In genomic region chr3:117622130-117622841, GRCh38 we compare ENCODE assay signal across 12 cellular contexts.
DNase-seq lines count a peak whose midpoint lies in the region; TF ChIP-seq lines count a peak whose summit lies in the region.
"Had no signal": no experiment of that assay in that cellular context is flagged by ENCODE, and none has a peak within 500 bp of the region (broad histone marks: within the 10 kb centered on the region; RNA-seq: fewer than 3 reads in every experiment).

No MANE protein-coding gene starts in this region.

- H3K4me1 Mint-ChIP-seq in activated T-cell treated with anti-CD3 and anti-CD28 coated beads, Interleukin-2, amount 50 U/mL, for 24 hours (ENCODE audit: low read depth) = no peaks in the 10 kb centered on the region

- no peak for TF ChIP-seq EP300 in tibial nerve (IDR thresholded peaks at IDR 0.05)

- no peaks in the 10 kb centered on the region for H3K36me3 ChIP-seq in brain microvascular endothelial cell (replicated peaks)
- H3K36me3 ChIP-seq in WERI-Rb-1 = no peaks in the 10 kb centered on the region
- no peaks in the 10 kb centered on the region for H3K36me3 ChIP-seq in tibial nerve
- H3K36me3 ChIP-seq: neutrophil had no signal

- no peak overlapping the region for H3K4me3 Mint-ChIP-seq in activated T-cell treated with anti-CD3 and anti-CD28 coated beads, Interleukin-2, amount 50 U/mL, for 24 hours

- H3K27ac ChIP-seq in brain microvascular endothelial cell (no peak overlapping the region), WERI-Rb-1 (no peak overlapping the region), tibial nerve (no peak overlapping the region)
- H3K27ac ChIP-seq: neutrophil, PC-9 had no signal

- H3K27ac Mint-ChIP-seq in activated T-cell treated with anti-CD3 and anti-CD28 coated beads, Interleukin-2, amount 50 U/mL, for 24 hours = no peak overlapping the region

- H3K27me3 ChIP-seq in brain microvascular endothelial cell (replicated peaks) = no peaks in the 10 kb centered on the region
- H3K27me3 ChIP-seq in WERI-Rb-1 (ENCODE audit: insufficient read depth, low read depth, severe bottlenecking) = peaks cover 26% of the 10 kb centered on the region
- H3K27me3 ChIP-seq in tibial nerve = no peaks in the 10 kb centered on the region
- H3K27me3 ChIP-seq: neutrophil had no signal

- H3K9me3 Mint-ChIP-seq in activated T-cell treated with anti-CD3 and anti-CD28 coated beads, Interleukin-2, amount 50 U/mL, for 24 hours = peaks cover 3% of the 10 kb centered on the region

- 69 to 80% methylated on average over 5 of the region's 5 CpGs for WGBS in tibial nerve, 2 donors

- no peaks in the 10 kb centered on the region for H3K9me3 ChIP-seq in WERI-Rb-1 (ENCODE audit: severe bottlenecking)
- no peaks in the 10 kb centered on the region for H3K9me3 ChIP-seq in tibial nerve
- H3K9me3 ChIP-seq: neutrophil had no signal

- H3K36me3 Mint-ChIP-seq in activated T-cell treated with anti-CD3 and anti-CD28 coated beads, Interleukin-2, amount 50 U/mL, for 24 hours (ENCODE audit: low read depth) = no peaks in the 10 kb centered on the region

- peak; percentile 25 for DNase-seq in AG09319 (ENCODE audit: extremely low read depth, low read depth)
- DNase-seq in HS-27A (ENCODE audit: low read depth) = peak; percentile 56
- DNase-seq in brain microvascular endothelial cell = peak; percentile 48
- DNase-seq in kidney tubule cell (ENCODE audit: low spot score) = peak; percentile 95
- no peak for DNase-seq in NCI-H2196 (lab: John Stamatoyannopoulos, UW; ENCODE audit: unreplicated experiment)
- no peak for DNase-seq in WERI-Rb-1
- no peak for DNase-seq in activated T-cell treated with anti-CD3 and anti-CD28 coated beads, Interleukin-2, amount 50 U/mL, for 24 hours
- DNase-seq in tibial nerve (ENCODE audit: low spot score in 2 of 2) = no peak
- DNase-seq: DMS 273 treated with DMSO at 0.1 percent for 48 hours, GOT3, PC-9 had no signal

- H3K4me3 ChIP-seq in brain microvascular endothelial cell (ENCODE audit: low read depth, low read length) = no peak overlapping the region
- H3K4me3 ChIP-seq in WERI-Rb-1 (ENCODE audit: low read depth, low read length) = no peak overlapping the region
- H3K4me3 ChIP-seq in tibial nerve = no peak overlapping the region
- H3K4me3 ChIP-seq: PC-9 had no signal

- no peak for TF ChIP-seq CTCF in AG09319 (IDR thresholded peaks at IDR 0.05; ENCODE audit: low read depth, low read length)
- no peak for TF ChIP-seq CTCF in brain microvascular endothelial cell (IDR thresholded peaks at IDR 0.05; ENCODE audit: low read depth, low read length, missing control alignments)
- no peak for TF ChIP-seq CTCF in WERI-Rb-1 (IDR thresholded peaks at IDR 0.05; ENCODE audit: low read depth, low read length)
- TF ChIP-seq CTCF in tibial nerve (IDR thresholded peaks at IDR 0.05) = no peak

- no peaks in the 10 kb centered on the region for H3K27me3 Mint-ChIP-seq in activated T-cell treated with anti-CD3 and anti-CD28 coated beads, Interleukin-2, amount 50 U/mL, for 24 hours

- TF ChIP-seq POLR2A in tibial nerve (IDR thresholded peaks at IDR 0.05) = no peak

- no peaks in the 10 kb centered on the region for H3K4me1 ChIP-seq in tibial nerve

- in situ Hi-C loops in brain microvascular endothelial cell (cut with HindIII; ENCODE audit: low pct_ligation_motif_present, low sequenced_read_pairs) = no loop called here

Comparison
In these comparisons a context has a peak if more than half of its experiments do, and no peak if none do; other contexts are left out.
1. DNase-seq: peak in AG09319 (single experiment), HS-27A (single experiment), brain microvascular endothelial cell (single experiment) and kidney tubule cell (single experiment); none in NCI-H2196 (single experiment), WERI-Rb-1 (single experiment), activated T-cell treated with anti-CD3 and anti-CD28 coated beads, Interleukin-2, amount 50 U/mL, for 24 hours (single experiment) and tibial nerve (0 of 2).